In the genomic region with DNA sequence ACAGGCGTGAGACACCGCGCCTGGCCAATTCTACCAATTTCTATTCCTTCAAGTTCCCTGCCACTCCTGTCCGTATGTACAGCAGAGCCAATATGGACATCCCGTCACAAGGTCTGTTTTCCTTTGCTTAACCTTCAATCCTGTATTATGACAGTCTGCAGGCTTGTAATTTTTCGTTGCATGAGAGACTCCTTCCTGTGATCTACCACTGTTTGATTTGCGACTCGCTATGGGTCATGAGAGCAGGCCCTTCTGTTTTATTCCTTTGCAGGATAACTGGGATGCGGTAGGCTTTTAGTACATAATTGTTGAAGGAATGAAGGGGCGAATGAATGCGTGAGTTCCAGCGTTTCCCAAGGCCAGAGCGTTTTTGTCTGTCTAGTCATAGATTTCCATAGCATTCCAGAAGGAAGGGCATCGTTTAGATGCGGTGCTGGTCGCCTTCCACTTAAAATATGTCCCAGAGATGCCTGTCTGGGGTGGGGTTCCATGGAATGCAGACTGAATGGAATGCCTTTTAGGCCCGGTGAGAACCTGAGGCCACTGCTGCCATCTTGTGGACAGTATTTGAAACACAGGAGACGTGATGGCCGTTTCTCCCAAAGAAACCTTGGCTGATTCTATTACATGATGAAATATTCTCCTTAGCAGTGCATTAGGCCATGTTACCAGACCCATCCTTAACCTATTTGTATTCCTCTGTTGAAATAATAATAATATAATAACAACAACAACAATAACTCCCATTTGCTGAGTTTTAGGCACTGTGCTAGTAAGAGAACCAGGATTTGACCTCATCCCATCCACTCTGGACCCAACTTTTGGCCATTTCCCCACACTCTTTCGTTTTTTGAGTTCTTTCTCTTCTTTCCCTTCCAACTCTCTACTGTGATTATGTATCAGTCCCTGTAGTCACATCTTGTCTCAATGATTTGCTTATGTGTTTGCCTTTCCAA, we compare ENCODE assay signal across 1 cellular context.
TF ChIP-seq lines count a peak whose summit lies in the region.

No MANE protein-coding gene starts in this region.

TF ChIP-seq in HepG2, 621 proteins besides CTCF, POLR2A, EP300 and RAD21 (continued from another document and continues in another):
- TF ChIP-seq FOXK1 (CRISPR knock-in tag; IDR thresholded peaks at IDR 0.05; ENCODE audit: borderline replicate concordance, low read depth) (no peak), ZNF430 (CRISPR knock-in tag; IDR thresholded peaks at IDR 0.05) (no peak), ZNF251 (CRISPR knock-in tag; IDR thresholded peaks at IDR 0.05) (no peak), ZNF589 (CRISPR knock-in tag; conservative IDR thresholded peaks at IDR 0.05) (no peak), ZNF292 (CRISPR knock-in tag; IDR thresholded peaks at IDR 0.05; ENCODE audit: borderline replicate concordance, low read depth) (no peak), CBFB (CRISPR knock-in tag; IDR thresholded peaks at IDR 0.05) (no peak), MTF2 (CRISPR knock-in tag; IDR thresholded peaks at IDR 0.05; ENCODE audit: borderline replicate concordance) (no peak), ZNF703 (CRISPR knock-in tag; IDR thresholded peaks at IDR 0.05; ENCODE audit: borderline replicate concordance) (no peak), ZFP1 (CRISPR knock-in tag; IDR thresholded peaks at IDR 0.05) (no peak), ZNF746 (CRISPR knock-in tag; IDR thresholded peaks at IDR 0.05) (no peak), KAT8 (CRISPR knock-in tag; IDR thresholded peaks at IDR 0.05) (peak; percentile 42; the same call in 1 of the 2 replicates), MAFK (conservative IDR thresholded peaks at IDR 0.05 in 1 of 2, IDR thresholded peaks at IDR 0.05 in 1 of 2; ENCODE audit: low read length in 2 of 2) (no peak), SMAD3 (CRISPR knock-in tag; IDR thresholded peaks at IDR 0.05) (peak; percentile 66; the same call in 1 of the 2 replicates), ZNF510 (CRISPR knock-in tag; IDR thresholded peaks at IDR 0.05; ENCODE audit: low read depth) (no peak), MTA3 (CRISPR knock-in tag; IDR thresholded peaks at IDR 0.05) (no peak), SAFB2 (CRISPR knock-in tag; IDR thresholded peaks at IDR 0.05; ENCODE audit: borderline replicate concordance, low read depth) (no peak), FOXM1 (CRISPR knock-in tag; IDR thresholded peaks at IDR 0.05) (no peak), GABPA (IDR thresholded peaks at IDR 0.05; ENCODE audit: low read depth, low read length) (no peak), GABPA (CRISPR knock-in tag; IDR thresholded peaks at IDR 0.05; ENCODE audit: low read depth) (no peak), REL (CRISPR knock-in tag; conservative IDR thresholded peaks at IDR 0.05) (no peak)
- TF ChIP-seq, protein P1, sequence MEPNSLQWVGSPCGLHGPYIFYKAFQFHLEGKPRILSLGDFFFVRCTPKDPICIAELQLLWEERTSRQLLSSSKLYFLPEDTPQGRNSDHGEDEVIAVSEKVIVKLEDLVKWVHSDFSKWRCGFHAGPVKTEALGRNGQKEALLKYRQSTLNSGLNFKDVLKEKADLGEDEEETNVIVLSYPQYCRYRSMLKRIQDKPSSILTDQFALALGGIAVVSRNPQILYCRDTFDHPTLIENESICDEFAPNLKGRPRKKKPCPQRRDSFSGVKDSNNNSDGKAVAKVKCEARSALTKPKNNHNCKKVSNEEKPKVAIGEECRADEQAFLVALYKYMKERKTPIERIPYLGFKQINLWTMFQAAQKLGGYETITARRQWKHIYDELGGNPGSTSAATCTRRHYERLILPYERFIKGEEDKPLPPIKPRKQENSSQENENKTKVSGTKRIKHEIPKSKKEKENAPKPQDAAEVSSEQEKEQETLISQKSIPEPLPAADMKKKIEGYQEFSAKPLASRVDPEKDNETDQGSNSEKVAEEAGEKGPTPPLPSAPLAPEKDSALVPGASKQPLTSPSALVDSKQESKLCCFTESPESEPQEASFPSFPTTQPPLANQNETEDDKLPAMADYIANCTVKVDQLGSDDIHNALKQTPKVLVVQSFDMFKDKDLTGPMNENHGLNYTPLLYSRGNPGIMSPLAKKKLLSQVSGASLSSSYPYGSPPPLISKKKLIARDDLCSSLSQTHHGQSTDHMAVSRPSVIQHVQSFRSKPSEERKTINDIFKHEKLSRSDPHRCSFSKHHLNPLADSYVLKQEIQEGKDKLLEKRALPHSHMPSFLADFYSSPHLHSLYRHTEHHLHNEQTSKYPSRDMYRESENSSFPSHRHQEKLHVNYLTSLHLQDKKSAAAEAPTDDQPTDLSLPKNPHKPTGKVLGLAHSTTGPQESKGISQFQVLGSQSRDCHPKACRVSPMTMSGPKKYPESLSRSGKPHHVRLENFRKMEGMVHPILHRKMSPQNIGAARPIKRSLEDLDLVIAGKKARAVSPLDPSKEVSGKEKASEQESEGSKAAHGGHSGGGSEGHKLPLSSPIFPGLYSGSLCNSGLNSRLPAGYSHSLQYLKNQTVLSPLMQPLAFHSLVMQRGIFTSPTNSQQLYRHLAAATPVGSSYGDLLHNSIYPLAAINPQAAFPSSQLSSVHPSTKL (CRISPR knock-in tag; IDR thresholded peaks at IDR 0.05), result peak; percentile 45
- TF ChIP-seq, protein P2, sequence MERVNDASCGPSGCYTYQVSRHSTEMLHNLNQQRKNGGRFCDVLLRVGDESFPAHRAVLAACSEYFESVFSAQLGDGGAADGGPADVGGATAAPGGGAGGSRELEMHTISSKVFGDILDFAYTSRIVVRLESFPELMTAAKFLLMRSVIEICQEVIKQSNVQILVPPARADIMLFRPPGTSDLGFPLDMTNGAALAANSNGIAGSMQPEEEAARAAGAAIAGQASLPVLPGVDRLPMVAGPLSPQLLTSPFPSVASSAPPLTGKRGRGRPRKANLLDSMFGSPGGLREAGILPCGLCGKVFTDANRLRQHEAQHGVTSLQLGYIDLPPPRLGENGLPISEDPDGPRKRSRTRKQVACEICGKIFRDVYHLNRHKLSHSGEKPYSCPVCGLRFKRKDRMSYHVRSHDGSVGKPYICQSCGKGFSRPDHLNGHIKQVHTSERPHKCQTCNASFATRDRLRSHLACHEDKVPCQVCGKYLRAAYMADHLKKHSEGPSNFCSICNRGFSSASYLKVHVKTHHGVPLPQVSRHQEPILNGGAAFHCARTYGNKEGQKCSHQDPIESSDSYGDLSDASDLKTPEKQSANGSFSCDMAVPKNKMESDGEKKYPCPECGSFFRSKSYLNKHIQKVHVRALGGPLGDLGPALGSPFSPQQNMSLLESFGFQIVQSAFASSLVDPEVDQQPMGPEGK (CRISPR knock-in tag; IDR thresholded peaks at IDR 0.05), result 0 out of 2 replicates have a peak, but pooled peaks have one; percentile 14
- TF ChIP-seq, protein P3, sequence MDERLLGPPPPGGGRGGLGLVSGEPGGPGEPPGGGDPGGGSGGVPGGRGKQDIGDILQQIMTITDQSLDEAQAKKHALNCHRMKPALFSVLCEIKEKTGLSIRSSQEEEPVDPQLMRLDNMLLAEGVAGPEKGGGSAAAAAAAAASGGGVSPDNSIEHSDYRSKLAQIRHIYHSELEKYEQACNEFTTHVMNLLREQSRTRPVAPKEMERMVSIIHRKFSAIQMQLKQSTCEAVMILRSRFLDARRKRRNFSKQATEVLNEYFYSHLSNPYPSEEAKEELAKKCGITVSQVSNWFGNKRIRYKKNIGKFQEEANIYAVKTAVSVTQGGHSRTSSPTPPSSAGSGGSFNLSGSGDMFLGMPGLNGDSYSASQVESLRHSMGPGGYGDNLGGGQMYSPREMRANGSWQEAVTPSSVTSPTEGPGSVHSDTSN (CRISPR knock-in tag; IDR thresholded peaks at IDR 0.05), result no peak
- TF ChIP-seq, protein P4, sequence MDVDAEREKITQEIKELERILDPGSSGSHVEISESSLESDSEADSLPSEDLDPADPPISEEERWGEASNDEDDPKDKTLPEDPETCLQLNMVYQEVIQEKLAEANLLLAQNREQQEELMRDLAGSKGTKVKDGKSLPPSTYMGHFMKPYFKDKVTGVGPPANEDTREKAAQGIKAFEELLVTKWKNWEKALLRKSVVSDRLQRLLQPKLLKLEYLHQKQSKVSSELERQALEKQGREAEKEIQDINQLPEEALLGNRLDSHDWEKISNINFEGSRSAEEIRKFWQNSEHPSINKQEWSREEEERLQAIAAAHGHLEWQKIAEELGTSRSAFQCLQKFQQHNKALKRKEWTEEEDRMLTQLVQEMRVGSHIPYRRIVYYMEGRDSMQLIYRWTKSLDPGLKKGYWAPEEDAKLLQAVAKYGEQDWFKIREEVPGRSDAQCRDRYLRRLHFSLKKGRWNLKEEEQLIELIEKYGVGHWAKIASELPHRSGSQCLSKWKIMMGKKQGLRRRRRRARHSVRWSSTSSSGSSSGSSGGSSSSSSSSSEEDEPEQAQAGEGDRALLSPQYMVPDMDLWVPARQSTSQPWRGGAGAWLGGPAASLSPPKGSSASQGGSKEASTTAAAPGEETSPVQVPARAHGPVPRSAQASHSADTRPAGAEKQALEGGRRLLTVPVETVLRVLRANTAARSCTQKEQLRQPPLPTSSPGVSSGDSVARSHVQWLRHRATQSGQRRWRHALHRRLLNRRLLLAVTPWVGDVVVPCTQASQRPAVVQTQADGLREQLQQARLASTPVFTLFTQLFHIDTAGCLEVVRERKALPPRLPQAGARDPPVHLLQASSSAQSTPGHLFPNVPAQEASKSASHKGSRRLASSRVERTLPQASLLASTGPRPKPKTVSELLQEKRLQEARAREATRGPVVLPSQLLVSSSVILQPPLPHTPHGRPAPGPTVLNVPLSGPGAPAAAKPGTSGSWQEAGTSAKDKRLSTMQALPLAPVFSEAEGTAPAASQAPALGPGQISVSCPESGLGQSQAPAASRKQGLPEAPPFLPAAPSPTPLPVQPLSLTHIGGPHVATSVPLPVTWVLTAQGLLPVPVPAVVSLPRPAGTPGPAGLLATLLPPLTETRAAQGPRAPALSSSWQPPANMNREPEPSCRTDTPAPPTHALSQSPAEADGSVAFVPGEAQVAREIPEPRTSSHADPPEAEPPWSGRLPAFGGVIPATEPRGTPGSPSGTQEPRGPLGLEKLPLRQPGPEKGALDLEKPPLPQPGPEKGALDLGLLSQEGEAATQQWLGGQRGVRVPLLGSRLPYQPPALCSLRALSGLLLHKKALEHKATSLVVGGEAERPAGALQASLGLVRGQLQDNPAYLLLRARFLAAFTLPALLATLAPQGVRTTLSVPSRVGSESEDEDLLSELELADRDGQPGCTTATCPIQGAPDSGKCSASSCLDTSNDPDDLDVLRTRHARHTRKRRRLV (CRISPR knock-in tag; IDR thresholded peaks at IDR 0.05), result no peak
- TF ChIP-seq, protein P5, sequence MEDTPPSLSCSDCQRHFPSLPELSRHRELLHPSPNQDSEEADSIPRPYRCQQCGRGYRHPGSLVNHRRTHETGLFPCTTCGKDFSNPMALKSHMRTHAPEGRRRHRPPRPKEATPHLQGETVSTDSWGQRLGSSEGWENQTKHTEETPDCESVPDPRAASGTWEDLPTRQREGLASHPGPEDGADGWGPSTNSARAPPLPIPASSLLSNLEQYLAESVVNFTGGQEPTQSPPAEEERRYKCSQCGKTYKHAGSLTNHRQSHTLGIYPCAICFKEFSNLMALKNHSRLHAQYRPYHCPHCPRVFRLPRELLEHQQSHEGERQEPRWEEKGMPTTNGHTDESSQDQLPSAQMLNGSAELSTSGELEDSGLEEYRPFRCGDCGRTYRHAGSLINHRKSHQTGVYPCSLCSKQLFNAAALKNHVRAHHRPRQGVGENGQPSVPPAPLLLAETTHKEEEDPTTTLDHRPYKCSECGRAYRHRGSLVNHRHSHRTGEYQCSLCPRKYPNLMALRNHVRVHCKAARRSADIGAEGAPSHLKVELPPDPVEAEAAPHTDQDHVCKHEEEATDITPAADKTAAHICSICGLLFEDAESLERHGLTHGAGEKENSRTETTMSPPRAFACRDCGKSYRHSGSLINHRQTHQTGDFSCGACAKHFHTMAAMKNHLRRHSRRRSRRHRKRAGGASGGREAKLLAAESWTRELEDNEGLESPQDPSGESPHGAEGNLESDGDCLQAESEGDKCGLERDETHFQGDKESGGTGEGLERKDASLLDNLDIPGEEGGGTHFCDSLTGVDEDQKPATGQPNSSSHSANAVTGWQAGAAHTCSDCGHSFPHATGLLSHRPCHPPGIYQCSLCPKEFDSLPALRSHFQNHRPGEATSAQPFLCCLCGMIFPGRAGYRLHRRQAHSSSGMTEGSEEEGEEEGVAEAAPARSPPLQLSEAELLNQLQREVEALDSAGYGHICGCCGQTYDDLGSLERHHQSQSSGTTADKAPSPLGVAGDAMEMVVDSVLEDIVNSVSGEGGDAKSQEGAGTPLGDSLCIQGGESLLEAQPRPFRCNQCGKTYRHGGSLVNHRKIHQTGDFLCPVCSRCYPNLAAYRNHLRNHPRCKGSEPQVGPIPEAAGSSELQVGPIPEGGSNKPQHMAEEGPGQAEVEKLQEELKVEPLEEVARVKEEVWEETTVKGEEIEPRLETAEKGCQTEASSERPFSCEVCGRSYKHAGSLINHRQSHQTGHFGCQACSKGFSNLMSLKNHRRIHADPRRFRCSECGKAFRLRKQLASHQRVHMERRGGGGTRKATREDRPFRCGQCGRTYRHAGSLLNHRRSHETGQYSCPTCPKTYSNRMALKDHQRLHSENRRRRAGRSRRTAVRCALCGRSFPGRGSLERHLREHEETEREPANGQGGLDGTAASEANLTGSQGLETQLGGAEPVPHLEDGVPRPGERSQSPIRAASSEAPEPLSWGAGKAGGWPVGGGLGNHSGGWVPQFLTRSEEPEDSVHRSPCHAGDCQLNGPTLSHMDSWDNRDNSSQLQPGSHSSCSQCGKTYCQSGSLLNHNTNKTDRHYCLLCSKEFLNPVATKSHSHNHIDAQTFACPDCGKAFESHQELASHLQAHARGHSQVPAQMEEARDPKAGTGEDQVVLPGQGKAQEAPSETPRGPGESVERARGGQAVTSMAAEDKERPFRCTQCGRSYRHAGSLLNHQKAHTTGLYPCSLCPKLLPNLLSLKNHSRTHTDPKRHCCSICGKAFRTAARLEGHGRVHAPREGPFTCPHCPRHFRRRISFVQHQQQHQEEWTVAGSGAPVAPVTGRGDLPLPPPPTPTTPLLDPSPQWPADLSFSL (CRISPR knock-in tag; IDR thresholded peaks at IDR 0.05), result no peak
- TF ChIP-seq, protein P6, sequence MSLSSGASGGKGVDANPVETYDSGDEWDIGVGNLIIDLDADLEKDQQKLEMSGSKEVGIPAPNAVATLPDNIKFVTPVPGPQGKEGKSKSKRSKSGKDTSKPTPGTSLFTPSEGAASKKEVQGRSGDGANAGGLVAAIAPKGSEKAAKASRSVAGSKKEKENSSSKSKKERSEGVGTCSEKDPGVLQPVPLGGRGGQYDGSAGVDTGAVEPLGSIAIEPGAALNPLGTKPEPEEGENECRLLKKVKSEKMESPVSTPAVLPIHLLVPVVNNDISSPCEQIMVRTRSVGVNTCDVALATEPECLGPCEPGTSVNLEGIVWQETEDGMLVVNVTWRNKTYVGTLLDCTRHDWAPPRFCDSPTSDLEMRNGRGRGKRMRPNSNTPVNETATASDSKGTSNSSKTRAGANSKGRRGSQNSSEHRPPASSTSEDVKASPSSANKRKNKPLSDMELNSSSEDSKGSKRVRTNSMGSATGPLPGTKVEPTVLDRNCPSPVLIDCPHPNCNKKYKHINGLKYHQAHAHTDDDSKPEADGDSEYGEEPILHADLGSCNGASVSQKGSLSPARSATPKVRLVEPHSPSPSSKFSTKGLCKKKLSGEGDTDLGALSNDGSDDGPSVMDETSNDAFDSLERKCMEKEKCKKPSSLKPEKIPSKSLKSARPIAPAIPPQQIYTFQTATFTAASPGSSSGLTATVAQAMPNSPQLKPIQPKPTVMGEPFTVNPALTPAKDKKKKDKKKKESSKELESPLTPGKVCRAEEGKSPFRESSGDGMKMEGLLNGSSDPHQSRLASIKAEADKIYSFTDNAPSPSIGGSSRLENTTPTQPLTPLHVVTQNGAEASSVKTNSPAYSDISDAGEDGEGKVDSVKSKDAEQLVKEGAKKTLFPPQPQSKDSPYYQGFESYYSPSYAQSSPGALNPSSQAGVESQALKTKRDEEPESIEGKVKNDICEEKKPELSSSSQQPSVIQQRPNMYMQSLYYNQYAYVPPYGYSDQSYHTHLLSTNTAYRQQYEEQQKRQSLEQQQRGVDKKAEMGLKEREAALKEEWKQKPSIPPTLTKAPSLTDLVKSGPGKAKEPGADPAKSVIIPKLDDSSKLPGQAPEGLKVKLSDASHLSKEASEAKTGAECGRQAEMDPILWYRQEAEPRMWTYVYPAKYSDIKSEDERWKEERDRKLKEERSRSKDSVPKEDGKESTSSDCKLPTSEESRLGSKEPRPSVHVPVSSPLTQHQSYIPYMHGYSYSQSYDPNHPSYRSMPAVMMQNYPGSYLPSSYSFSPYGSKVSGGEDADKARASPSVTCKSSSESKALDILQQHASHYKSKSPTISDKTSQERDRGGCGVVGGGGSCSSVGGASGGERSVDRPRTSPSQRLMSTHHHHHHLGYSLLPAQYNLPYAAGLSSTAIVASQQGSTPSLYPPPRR (CRISPR knock-in tag; IDR thresholded peaks at IDR 0.05; ENCODE audit: borderline replicate concordance), result no peak
